In the genomic region with DNA sequence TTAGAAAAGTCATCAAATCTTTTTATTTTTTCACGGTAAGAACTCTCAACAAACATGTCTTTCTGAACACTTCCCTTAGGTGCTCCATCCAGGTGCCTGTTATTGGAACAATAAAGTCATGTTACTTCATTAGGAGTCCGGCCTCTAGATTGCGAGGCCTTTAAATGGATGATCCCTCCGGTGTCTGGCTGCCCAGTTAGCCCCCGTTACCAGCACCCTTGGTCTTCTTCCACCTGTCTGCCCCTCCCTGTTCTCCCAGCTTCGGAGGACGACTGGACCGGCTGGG, we compare ENCODE assay signal across 8 cellular contexts. TPM values are rescaled to one million over a fixed set of nuclear protein-coding genes. Genes with fewer than 3 reads are reported as not detected.
DNase-seq lines count a peak whose midpoint lies in the region; FAIRE-seq and TF ChIP-seq lines count a peak whose summit lies in the region.

No MANE protein-coding gene starts in this region.

- H3K27ac ChIP-seq in HEK293 (ENCODE audit: extremely low read depth, low read depth, low read length) = peak overlapping the region; percentile 32
- peak overlapping the region; percentile 73 for H3K27ac ChIP-seq in WERI-Rb-1
- H3K27ac ChIP-seq in hepatocyte = peak overlapping the region; percentile 55
- H3K27ac ChIP-seq in spleen = peak overlapping the region; percentile 83 to 94 (median 88)

- H3K4me1 ChIP-seq in HEK293 (ENCODE audit: control insufficient read depth, insufficient read depth, low read length) = 0 out of 2 replicates have a peak, but pooled peaks cover 2% of the 10 kb centered on the region
- H3K4me1 ChIP-seq in hepatocyte (ENCODE audit: insufficient read depth) = peaks cover 12% of the 10 kb centered on the region
- peaks cover 19 to 49% (median 38%) of the 10 kb centered on the region in 6 donors for H3K4me1 ChIP-seq in spleen

- peak overlapping the region; percentile 65 for H3K4me3 ChIP-seq in HEK293 (ENCODE audit: low read depth, low read length)
- H3K4me3 ChIP-seq in WERI-Rb-1 (ENCODE audit: low read depth, low read length) = peak overlapping the region; percentile 70
- H3K4me3 ChIP-seq in hepatocyte = no peak overlapping the region
- peak overlapping the region; percentile 80 to 93 (median 88) for H3K4me3 ChIP-seq in spleen

- TF ChIP-seq CTCF in HEK293 (tag by site-specific recombination; IDR thresholded peaks at IDR 0.05) (no peak), WERI-Rb-1 (IDR thresholded peaks at IDR 0.05; ENCODE audit: low read depth, low read length) (no peak), hepatocyte (IDR thresholded peaks at IDR 0.05; ENCODE audit: poor library complexity) (no peak), spleen (IDR thresholded peaks at IDR 0.05 in 8 of 11, conservative IDR thresholded peaks at IDR 0.05 in 3 of 11) (no peak)

- POLR2A ChIA-PET in HEK293 (lab: Yijun Ruan, JAX) = interaction anchor here (0.6 to 3.9 kb wide), 33 partner anchors 8 to 365 kb away, joined by 3 to 165 read pairs (median 6); a partner anchor contains a TSS

- H4K20me1 ChIP-seq in hepatocyte (ENCODE audit: insufficient read depth, poor library complexity, severe bottlenecking) = peaks cover 6% of the 10 kb centered on the region

- H2AFZ ChIP-seq in hepatocyte = peak overlapping the region; percentile 2

- intact Hi-C loops in spleen (cut with DNase I; ENCODE audit: low total_unique reads) = loop anchor here (2.0 kb wide), 1 partner anchor 57 kb away; no protein-coding TSS in a partner anchor

- FAIRE-seq in frontal cortex (lab: Jason Lieb, UNC) = no peak

- DNase-seq in WERI-Rb-1 (no peak), hepatocyte (ENCODE audit: low spot score) (no peak), spleen (no peak), frontal cortex (ENCODE audit: low spot score in 2 of 2) (no peak), ecto neural progenitor cell (ENCODE audit: low spot score) (no peak), AG08396 (ENCODE audit: low spot score) (no peak), dedifferentiated amniotic fluid mesenchymal stem cell (ENCODE audit: extremely low spot score) (no peak)

- peaks cover 39% of the 10 kb centered on the region for H3K79me2 ChIP-seq in hepatocyte

- H3K27me3 ChIP-seq in WERI-Rb-1 (ENCODE audit: insufficient read depth, low read depth, severe bottlenecking) (no peaks in the 10 kb centered on the region), hepatocyte (no peaks in the 10 kb centered on the region), spleen (replicated peaks in 1 of 7) (no peaks in the 10 kb centered on the region)

- H3K9me2 ChIP-seq in hepatocyte (replicated peaks; ENCODE audit: insufficient read depth) = no peaks in the 10 kb centered on the region

- CTCF ChIA-PET in HEK293 (lab: Yijun Ruan, JAX) = interaction anchor here (0.6 to 4.7 kb wide), 13 partner anchors 9 to 736 kb away, joined by 3 to 27 read pairs (median 4); a partner anchor contains a TSS

- peak overlapping the region; percentile 69 for H3K4me2 ChIP-seq in hepatocyte

- H3K36me3 ChIP-seq in HEK293 (ENCODE audit: control insufficient read depth in 2 of 2, insufficient read depth in 1 of 2, low read length in 2 of 2) (peaks cover 21 to 48% of the 10 kb centered on the region in 2 experiments), WERI-Rb-1 (peaks cover 41% of the 10 kb centered on the region), hepatocyte (replicated peaks; ENCODE audit: insufficient read depth, low read depth) (no peaks in the 10 kb centered on the region), spleen (peaks cover 0 to 27% (median 23%) of the 10 kb centered on the region in 6 donors)

- no peaks in the 10 kb centered on the region for H3K9me3 ChIP-seq in HEK293 (ENCODE audit: control insufficient read depth, insufficient read depth, low read depth, low read length)
- no peaks in the 10 kb centered on the region for H3K9me3 ChIP-seq in WERI-Rb-1 (ENCODE audit: severe bottlenecking)
- H3K9me3 ChIP-seq in hepatocyte (ENCODE audit: low read depth) = no peaks in the 10 kb centered on the region
- H3K9me3 ChIP-seq in spleen = no peaks in the 10 kb centered on the region

- WGBS in hepatocyte (ENCODE audit: low lambda C conversion rate, missing lambda C conversion rate) = 11% methylated on average over 8 of the region's 8 CpGs
- WGBS in spleen, 5 donors = 2 to 4% (median 3%) methylated on average over 7 to 8 of the region's 8 CpGs

- no peak for TF ChIP-seq POLR2A in spleen (IDR thresholded peaks at IDR 0.05)

TF ChIP-seq in HEK293, 187 proteins besides CTCF, POLR2A, EP300 and RAD21:
- TF ChIP-seq KLF7 (tag by site-specific recombination; IDR thresholded peaks at IDR 0.05; ENCODE audit: borderline replicate concordance) = no peak
- TF ChIP-seq ZNF132 (tag by site-specific recombination; IDR thresholded peaks at IDR 0.05; ENCODE audit: borderline replicate concordance) = no peak
- TF ChIP-seq WT1 (tag by site-specific recombination; IDR thresholded peaks at IDR 0.05) = peak; percentile 43; the same call in 1 of the 2 replicates
- no peak for TF ChIP-seq ZEB2 (tag by site-specific recombination; IDR thresholded peaks at IDR 0.05)
- TF ChIP-seq ZBTB48 (tag by site-specific recombination; IDR thresholded peaks at IDR 0.05) = peak; percentile 80
- peak; percentile 93; the same call in 1 of the 2 replicates for TF ChIP-seq ZNF341 (tag by site-specific recombination; IDR thresholded peaks at IDR 0.05; ENCODE audit: low read depth)
- peak; percentile 84; the same call in 1 of the 2 replicates for TF ChIP-seq ZNF391 (tag by site-specific recombination; IDR thresholded peaks at IDR 0.05; ENCODE audit: borderline replicate concordance, low read depth)
- TF ChIP-seq ZNF221 (tag by site-specific recombination; IDR thresholded peaks at IDR 0.05; ENCODE audit: borderline replicate concordance) = peak; percentile 43; the same call in 1 of the 2 replicates
- no peak for TF ChIP-seq ZNF777 (tag by site-specific recombination; IDR thresholded peaks at IDR 0.05; ENCODE audit: borderline replicate concordance)
- TF ChIP-seq ZNF571 (tag by site-specific recombination; IDR thresholded peaks at IDR 0.05) = no peak
- TF ChIP-seq, protein P1, sequence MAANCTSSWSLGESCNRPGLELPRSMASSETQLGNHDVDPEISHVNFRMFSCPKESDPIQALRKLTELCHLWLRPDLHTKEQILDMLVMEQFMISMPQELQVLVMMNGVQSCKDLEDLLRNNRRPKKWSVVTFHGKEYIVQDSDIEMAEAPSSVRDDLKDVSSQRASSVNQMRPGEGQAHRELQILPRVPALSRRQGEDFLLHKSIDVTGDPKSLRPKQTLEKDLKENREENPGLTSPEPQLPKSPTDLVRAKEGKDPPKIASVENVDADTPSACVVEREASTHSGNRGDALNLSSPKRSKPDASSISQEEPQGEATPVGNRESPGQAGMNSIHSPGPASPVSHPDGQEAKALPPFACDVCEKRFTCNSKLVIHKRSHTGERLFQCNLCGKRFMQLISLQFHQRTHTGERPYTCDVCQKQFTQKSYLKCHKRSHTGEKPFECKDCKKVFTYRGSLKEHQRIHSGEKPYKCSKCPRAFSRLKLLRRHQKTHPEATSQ (tag by site-specific recombination; IDR thresholded peaks at IDR 0.05) = 0 out of 2 replicates have a peak, but pooled peaks have one; percentile 20
- TF ChIP-seq ZNF2 (tag by site-specific recombination; IDR thresholded peaks at IDR 0.05) = peak; percentile 55

RNA-seq across cellular contexts. Expression of a gene that starts 0.6 kb away (rescaled TPM):
- 87.9 and 90.7 TPM in 2 replicates for total RNA-seq in hepatocyte
- 102 and 109 TPM in 2 replicates for polyA plus RNA-seq in hepatocyte
- 10 to 100 TPM; 70.5 to 92.8 (median 78.0) TPM for total RNA-seq in spleen
- 10 to 100 TPM; 52.8 to 74.1 (median 71.0) TPM for polyA plus RNA-seq in spleen
- total RNA-seq in frontal cortex = 74.6 TPM

RNA-seq across cellular contexts. Expression of a gene that starts 12.7 kb away (rescaled TPM):
- total RNA-seq in hepatocyte = 2,379 and 2,801 TPM in 2 replicates
- polyA plus RNA-seq in hepatocyte = 2,115 and 2,240 TPM in 2 replicates
- 1,000 to 10,000 TPM; 2,138 to 3,021 (median 2,534) TPM for total RNA-seq in spleen
- 1,000 to 10,000 TPM; 7,053 to 9,352 (median 7,491) TPM for polyA plus RNA-seq in spleen
- total RNA-seq in frontal cortex = 1,399 TPM

RNA-seq across cellular contexts. Expression of a gene that starts 14.3 kb away (rescaled TPM):
- total RNA-seq in hepatocyte (3.7 and 9.0 TPM in 2 replicates), spleen (10 to 100 TPM in 4 of 7 donors, 1 to 10 TPM in 3; 7.4 to 13.6 (median 10.5) TPM), frontal cortex (8.2 TPM)
- polyA plus RNA-seq in hepatocyte (2.2 and 5.7 TPM in 2 replicates), spleen (1 to 10 TPM; 1.5 to 4.0 (median 2.5) TPM)

RNA-seq across cellular contexts. Expression of a gene that starts 23.8 kb away (rescaled TPM):
- 104 and 128 TPM in 2 replicates for total RNA-seq in hepatocyte
- polyA plus RNA-seq in hepatocyte = 56.1 and 69.0 TPM in 2 replicates
- 1 to 10 TPM in 1 of 7 donors, under 1 TPM in 3, not detected in 3; 0.47 to 1.4 (median 0.72) TPM for total RNA-seq in spleen
- 1 to 10 TPM in 1 of 3 donors, under 1 TPM in 2; 0.17 to 2.0 (median 0.23) TPM for polyA plus RNA-seq in spleen
- total RNA-seq in frontal cortex = 2.0 TPM

RNA-seq across cellular contexts. Expression of a gene that starts 24.3 kb away (rescaled TPM):
- total RNA-seq in hepatocyte (44.9 and 52.3 TPM in 2 replicates), spleen (100 to 1,000 TPM in 6 of 7 donors, 10 to 100 TPM in 1; 89.0 to 112 (median 107) TPM), frontal cortex (26.5 TPM)
- polyA plus RNA-seq in hepatocyte (40.0 and 43.8 TPM in 2 replicates), spleen (10 to 100 TPM; 20.2 to 39.8 (median 33.2) TPM)

Comparison
In these comparisons a context has a peak if more than half of its experiments do, and no peak if none do; other contexts are left out.
1. H3K27ac ChIP-seq: peak in every context shown above with its lines; median percentile 88 in spleen; 73 in WERI-Rb-1; 55 in hepatocyte; 32 in HEK293.